In genomic region chr5:9545959-9546851, GRCh38 we compare ENCODE assay signal across 7 cellular contexts. TPM values are rescaled to one million over a fixed set of nuclear protein-coding genes. Genes with fewer than 3 reads are reported as not detected.
DNase-seq lines count a peak whose midpoint lies in the region; ATAC-seq and TF ChIP-seq lines count a peak whose summit lies in the region.

SEMA5A (minus strand) TSS chr5:9546075; CDS start chr5:9379946, 166,129 bp downstream.

- ATAC-seq in GM18511 (IDR thresholded peaks at IDR 0.05; ENCODE audit: unreplicated experiment) = peak; percentile 37
- ATAC-seq in HG03097 (IDR thresholded peaks at IDR 0.05; ENCODE audit: low FRiP score, unreplicated experiment) = no peak

- peak; percentile 21 for DNase-seq in NCI-H345 treated with DMSO at 0.1 percent for 48 hours (lab: John Stamatoyannopoulos, UW; ENCODE audit: unreplicated experiment)
- peak; percentile 68 for DNase-seq in astrocyte of the spinal cord (ENCODE audit: low read depth, low spot score)
- DNase-seq in hypothalamus (lab: John Stamatoyannopoulos, UW) = peak in 46 of 51 donors; percentile 7 to 86 (median 52)
- peak; percentile 45 for DNase-seq in putamen (ENCODE audit: low spot score)
- no peak for DNase-seq in mesenteric fat pad (ENCODE audit: low spot score)

- TF ChIP-seq CTCF in astrocyte of the spinal cord (IDR thresholded peaks at IDR 0.05; ENCODE audit: low read depth, low read length) = peak; percentile 11

- H3K4me3 ChIP-seq in astrocyte of the spinal cord (ENCODE audit: low read depth, low read length) = peak within 1 kb of the TSS; percentile 79

- in situ Hi-C loops in astrocyte of the spinal cord (cut with HindIII; ENCODE audit: low sequenced_read_pairs) = no loop called here

RNA-seq across cellular contexts. Expression of gene SEMA5A, which starts in this region (rescaled TPM):
- 7.9 TPM for total RNA-seq in mesenteric fat pad
